ENCODE assay signal across 13 cellular contexts in genomic region chr12:38847247-38847646, GRCh38. TPM values are rescaled to one million over a fixed set of nuclear protein-coding genes. Genes with fewer than 3 reads are reported as not detected.
A peak's percentile ranks its signal among the peaks of the same experiment; 100 is the strongest.
DNase-seq lines count a peak whose midpoint lies in the region; ATAC-seq and TF ChIP-seq lines count a peak whose summit lies in the region.
"Had no signal": no experiment of that assay in that cellular context is flagged by ENCODE, and none has a peak within 500 bp of the region (broad histone marks: within the 10 kb centered on the region; RNA-seq: fewer than 3 reads in every experiment).

No MANE protein-coding gene starts in this region.

- H3K4me1 Mint-ChIP-seq in H9 = peaks cover 5 to 6% of the 10 kb centered on the region in 2 experiments

- TF ChIP-seq CTCF in GM12865 (IDR thresholded peaks at IDR 0.05; ENCODE audit: insufficient read depth, low read depth, low read length, missing control alignments) (no peak), H9 (conservative IDR thresholded peaks at IDR 0.05) (no peak), lower lobe of right lung (IDR thresholded peaks at IDR 0.05) (no peak)

- no peaks in the 10 kb centered on the region for H4K20me1 ChIP-seq in H9 (ENCODE audit: control insufficient read depth, insufficient read depth, insufficient read length)

- H4K5ac ChIP-seq in H9 (ENCODE audit: insufficient read length, low read depth, low read length) = no peak overlapping the region

- H3K4me2 ChIP-seq in H9 (ENCODE audit: insufficient read depth, insufficient read length, low read length) = no peak overlapping the region
- H3K4me2 ChIP-seq: BLaER1 treated with 17β-estradiol and CSF1 and Interleukin-3, amounts not matched to agents 10 nM and 100 nM had no signal

- H2AK5ac ChIP-seq in H9 (ENCODE audit: insufficient read length, low read length) = no peak overlapping the region

- no peak overlapping the region for H3K14ac ChIP-seq in H9 (ENCODE audit: insufficient read depth, low read length)

- no peak overlapping the region for H4K8ac ChIP-seq in H9 (replicated peaks; ENCODE audit: insufficient read length, low read depth, low read length)

- no peak overlapping the region for H2BK15ac ChIP-seq in H9 (ENCODE audit: low read depth, low read length)

- no peaks in the 10 kb centered on the region; the same call in 1 of the 2 replicates for H3K79me2 ChIP-seq in H9 (ENCODE audit: insufficient read depth, low read length)

- H2BK20ac ChIP-seq in H9 (ENCODE audit: low read depth, low read length, poor library complexity, severe bottlenecking) = no peak overlapping the region

- ATAC-seq in lower lobe of right lung = no peak
- ATAC-seq: HepG2 had no signal

- H3T11ph ChIP-seq in H9 (ENCODE audit: low read length) = no peak overlapping the region

- H3K18ac ChIP-seq in H9 (ENCODE audit: insufficient read length, low read depth, low read length) = no peak overlapping the region

- no peaks in the 10 kb centered on the region for H3K9me3 ChIP-seq in H9 (ENCODE audit: control insufficient read depth, low read depth, low read length)
- no peaks in the 10 kb centered on the region for H3K9me3 ChIP-seq in iPS-20b (ENCODE audit: insufficient read depth, low read depth, low read length)
- H3K9me3 ChIP-seq in lower lobe of right lung = no peaks in the 10 kb centered on the region
- H3K9me3 ChIP-seq: BLaER1 treated with 17β-estradiol and CSF1 and Interleukin-3, amounts not matched to agents 10 nM and 100 nM had no signal

- H3K36me3 ChIP-seq in iPS-20b (ENCODE audit: insufficient read depth, low read depth, low read length) = no peaks in the 10 kb centered on the region
- H3K36me3 ChIP-seq in lower lobe of right lung = peaks cover 5% of the 10 kb centered on the region

- H2BK5ac ChIP-seq in H9 (ENCODE audit: insufficient read length, low read length) = no peak overlapping the region

- H4K91ac ChIP-seq in H9 (ENCODE audit: insufficient read length, low read depth, low read length) = no peak overlapping the region

- H3K27me3 Mint-ChIP-seq in H9 (ENCODE audit: low read depth) = no peaks in the 10 kb centered on the region
- H3K27me3 Mint-ChIP-seq: CD4-positive, CD25-positive, alpha-beta regulatory T cell had no signal

- no peak overlapping the region for H3K23ac ChIP-seq in H9 (ENCODE audit: insufficient read length, low read depth, low read length)

- H2BK12ac ChIP-seq in H9 (ENCODE audit: insufficient read length, low read depth, low read length) = no peak overlapping the region

- H3K27me3 ChIP-seq in H9 (ENCODE audit: insufficient read depth, low read length) (no peaks in the 10 kb centered on the region), iPS-20b (ENCODE audit: insufficient read depth, low read length) (no peaks in the 10 kb centered on the region), lower lobe of right lung (ENCODE audit: low read depth) (no peaks in the 10 kb centered on the region)
- H3K27me3 ChIP-seq: BLaER1 treated with 17β-estradiol and CSF1 and Interleukin-3, amounts not matched to agents 10 nM and 100 nM had no signal

- intact Hi-C loops in lower lobe of right lung (cut with DNase I) = no loop called here

- no peaks in the 10 kb centered on the region for H3K36me3 Mint-ChIP-seq in H9 (ENCODE audit: insufficient read depth in 1 of 3, low read depth in 3 of 3)

- H3K4ac ChIP-seq in H9 (ENCODE audit: low read depth, low read length) = no peak overlapping the region

- H3K79me1 ChIP-seq in H9 (ENCODE audit: insufficient read depth, low read depth, low read length, poor library complexity, severe bottlenecking) = no peaks in the 10 kb centered on the region

- H3K23me2 ChIP-seq in H9 (ENCODE audit: insufficient read length, low read depth, low read length, poor library complexity, severe bottlenecking) = no peaks in the 10 kb centered on the region

- H3K4me3 Mint-ChIP-seq in H9 = no peak overlapping the region
- H3K4me3 Mint-ChIP-seq: CD4-positive, CD25-positive, alpha-beta regulatory T cell had no signal

- H3K4me1 ChIP-seq in H9 (ENCODE audit: insufficient read depth, low read length) (no peaks in the 10 kb centered on the region), iPS-20b (ENCODE audit: insufficient read depth, low read length) (peaks cover 4% of the 10 kb centered on the region; the same call in 1 of the 2 replicates), lower lobe of right lung (no peaks in the 10 kb centered on the region)
- H3K4me1 ChIP-seq: BLaER1 treated with 17β-estradiol and CSF1 and Interleukin-3, amounts not matched to agents 10 nM and 100 nM had no signal

- peak; percentile 7 for DNase-seq in GM12865 (ENCODE audit: low read depth)
- DNase-seq in H9 = no peak
- peak; percentile 9 for DNase-seq in dermis blood vessel endothelial cell
- no peak for DNase-seq in HUDEP-2 (lab: John Stamatoyannopoulos, UW; ENCODE audit: unreplicated experiment in 76 of 76)
- no peak for DNase-seq in lower lobe of right lung
- DNase-seq in cortex of kidney (lab: John Stamatoyannopoulos, UW) = no peak
- DNase-seq: ACHN; Calu3; CD4-positive, CD25-positive, alpha-beta regulatory T cell; DMS 273 treated with DMSO at 0.1 percent for 48 hours had no signal

- H3K56ac ChIP-seq in H9 (ENCODE audit: insufficient read length, low read depth, low read length) = no peak overlapping the region

- H2BK120ac ChIP-seq in H9 (ENCODE audit: low read depth, low read length, poor library complexity, severe bottlenecking) = no peak overlapping the region

- H3K4me3 ChIP-seq in GM12865 (ENCODE audit: low read depth, low read length) (no peak overlapping the region), iPS-20b (ENCODE audit: low read length) (no peak overlapping the region), lower lobe of right lung (no peak overlapping the region)
- H3K4me3 ChIP-seq: BLaER1 treated with 17β-estradiol and CSF1 and Interleukin-3, amounts not matched to agents 10 nM and 100 nM had no signal

- H3K27ac ChIP-seq in H9 (ENCODE audit: insufficient read length, low read depth, low read length) = no peak overlapping the region
- peak overlapping the region; percentile 14 for H3K27ac ChIP-seq in iPS-20b (ENCODE audit: low read length)
- H3K27ac ChIP-seq in lower lobe of right lung = no peak overlapping the region
- H3K27ac ChIP-seq: BLaER1 treated with 17β-estradiol and CSF1 and Interleukin-3, amounts not matched to agents 10 nM and 100 nM had no signal

- H3K9me3 Mint-ChIP-seq in H9 = no peaks in the 10 kb centered on the region

- H3K9ac ChIP-seq in H9 (ENCODE audit: extremely low read depth, insufficient read length, low read length) (no peak overlapping the region), iPS-20b (ENCODE audit: low read depth, low read length) (no peak overlapping the region)
- H3K9ac ChIP-seq: BLaER1 treated with 17β-estradiol and CSF1 and Interleukin-3, amounts not matched to agents 10 nM and 100 nM had no signal

- no peak overlapping the region for H2AFZ ChIP-seq in H9 (ENCODE audit: low read length)

- peak overlapping the region in 2 of 3 experiments; percentile 45 to 92; a peak in 3 of 7 replicates for H3K27ac Mint-ChIP-seq in H9
- H3K27ac Mint-ChIP-seq: CD4-positive, CD25-positive, alpha-beta regulatory T cell had no signal

- WGBS in H9 (ENCODE audit: extremely low coverage, insufficient read length, low lambda C conversion rate) = no CpG with 5 or more reads among the region's 2 CpGs

RNA-seq across cellular contexts. Expression of gene CPNE8, which starts 58.1 kb away (rescaled TPM):
- total RNA-seq in H9 (2021) = 1.9 and 2.4 TPM in 2 replicates
- total RNA-seq in dermis blood vessel endothelial cell = 27.8 and 29.4 TPM in 2 replicates
- 33.0 TPM for total RNA-seq in lower lobe of right lung

Comparison
In these comparisons a context has a peak if more than half of its experiments do, and no peak if none do; other contexts are left out.
1. DNase-seq: peak in GM12865 (single experiment) and dermis blood vessel endothelial cell (single experiment); none in H9 (single experiment), HUDEP-2 (0 of 76), lower lobe of right lung (single experiment) and cortex of kidney (single experiment).